Comparison of ENCODE assay signal across 8 cellular contexts in genomic region chr20:49045440-49046086, GRCh38. TPM values are rescaled to one million over a fixed set of nuclear protein-coding genes. Genes with fewer than 3 reads are reported as not detected.
A peak's percentile ranks its signal among the peaks of the same experiment; 100 is the strongest.
DNase-seq lines count a peak whose midpoint lies in the region; ATAC-seq and TF ChIP-seq lines count a peak whose summit lies in the region.

No MANE protein-coding gene starts in this region.

- H3K9me3 Mint-ChIP-seq in T-helper 1 cell treated with Interleukin-12 subunit alpha and Interleukin-12 subunit beta and Interleukin-4 antibody, amounts not matched to agents 30 μg/mL and 1 μg/mL, for 36 hours = no peaks in the 10 kb centered on the region
- H3K9me3 Mint-ChIP-seq in brain = peaks cover 0 to 5% (median 0%) of the 10 kb centered on the region in 5 experiments
- no peaks in the 10 kb centered on the region for H3K9me3 Mint-ChIP-seq in stimulated activated naive B cell treated with anti-CD40 and anti-IgM and Interleukin-4, amounts not matched to agents 10 μg/mL and 1 μg/mL and 100 μg/mL, for 72 hours

- H3K4me3 ChIP-seq in NB4 (ENCODE audit: low read depth, low read length) = peak overlapping the region; percentile 91

- peak overlapping the region; percentile 95 for H3K4me3 Mint-ChIP-seq in T-helper 1 cell treated with Interleukin-12 subunit alpha and Interleukin-12 subunit beta and Interleukin-4 antibody, amounts not matched to agents 30 μg/mL and 1 μg/mL, for 36 hours
- H3K4me3 Mint-ChIP-seq in brain = peak overlapping the region; percentile 93 to 100 (median 96)
- peak overlapping the region; percentile 99 to 100 for H3K4me3 Mint-ChIP-seq in stimulated activated naive B cell treated with anti-CD40 and anti-IgM and Interleukin-4, amounts not matched to agents 10 μg/mL and 1 μg/mL and 100 μg/mL, for 72 hours

- H3K36me3 Mint-ChIP-seq in T-helper 1 cell treated with Interleukin-12 subunit alpha and Interleukin-12 subunit beta and Interleukin-4 antibody, amounts not matched to agents 30 μg/mL and 1 μg/mL, for 36 hours (ENCODE audit: low read depth) = peaks cover 15% of the 10 kb centered on the region
- H3K36me3 Mint-ChIP-seq in brain = peaks cover 26% of the 10 kb centered on the region
- peaks cover 11 to 19% of the 10 kb centered on the region in 2 donors for H3K36me3 Mint-ChIP-seq in stimulated activated naive B cell treated with anti-CD40 and anti-IgM and Interleukin-4, amounts not matched to agents 10 μg/mL and 1 μg/mL and 100 μg/mL, for 72 hours

- intact Hi-C loops in left colon (cut with DNase I, micrococcal nuclease) = no loop called here

- H3K4me1 Mint-ChIP-seq in T-helper 1 cell treated with Interleukin-12 subunit alpha and Interleukin-12 subunit beta and Interleukin-4 antibody, amounts not matched to agents 30 μg/mL and 1 μg/mL, for 36 hours (ENCODE audit: low read depth) = peaks cover 24% of the 10 kb centered on the region
- peaks cover 34% of the 10 kb centered on the region for H3K4me1 Mint-ChIP-seq in brain
- H3K4me1 Mint-ChIP-seq in stimulated activated naive B cell treated with anti-CD40 and anti-IgM and Interleukin-4, amounts not matched to agents 10 μg/mL and 1 μg/mL and 100 μg/mL, for 72 hours = peaks cover 16 to 35% of the 10 kb centered on the region in 2 donors

- H3K27me3 Mint-ChIP-seq in T-helper 1 cell treated with Interleukin-12 subunit alpha and Interleukin-12 subunit beta and Interleukin-4 antibody, amounts not matched to agents 30 μg/mL and 1 μg/mL, for 36 hours (ENCODE audit: low read depth) = no peaks in the 10 kb centered on the region
- H3K27me3 Mint-ChIP-seq in brain = peaks cover 6% of the 10 kb centered on the region
- no peaks in the 10 kb centered on the region for H3K27me3 Mint-ChIP-seq in stimulated activated naive B cell treated with anti-CD40 and anti-IgM and Interleukin-4, amounts not matched to agents 10 μg/mL and 1 μg/mL and 100 μg/mL, for 72 hours

- TF ChIP-seq CTCF in NB4 (IDR thresholded peaks at IDR 0.05; ENCODE audit: low read depth, low read length) (no peak), brain (conservative IDR thresholded peaks at IDR 0.05) (no peak)

- ATAC-seq in left colon = no peak
- ATAC-seq in stimulated activated naive B cell treated with anti-CD40 and anti-IgM and Interleukin-4, amounts not matched to agents 10 μg/mL and 1 μg/mL and 100 μg/mL, for 72 hours (replicated peaks) = peak in 1 of 2 donors; percentile 2

- TF ChIP-seq POLR2A in NB4 (IDR thresholded peaks at IDR 0.05; ENCODE audit: extremely low read depth, insufficient read length) = no peak

- H3K27ac Mint-ChIP-seq in T-helper 1 cell treated with Interleukin-12 subunit alpha and Interleukin-12 subunit beta and Interleukin-4 antibody, amounts not matched to agents 30 μg/mL and 1 μg/mL, for 36 hours = peak overlapping the region; percentile 98
- peak overlapping the region; percentile 94 to 99 (median 98) for H3K27ac Mint-ChIP-seq in brain
- H3K27ac Mint-ChIP-seq in stimulated activated naive B cell treated with anti-CD40 and anti-IgM and Interleukin-4, amounts not matched to agents 10 μg/mL and 1 μg/mL and 100 μg/mL, for 72 hours = peak overlapping the region; percentile 100

- DNase-seq in T-helper 1 cell = no peak
- peak; percentile 21 for DNase-seq in NB4 (ENCODE audit: low read depth)
- peak; percentile 43 to 48 for DNase-seq in left colon
- DNase-seq in stimulated activated naive B cell treated with anti-CD40 and anti-IgM and Interleukin-4, amounts not matched to agents 10 μg/mL and 1 μg/mL and 100 μg/mL, for 72 hours = no peak
- DNase-seq in COR-L47 (lab: John Stamatoyannopoulos, UW) = no peak
- DNase-seq in dedifferentiated amniotic fluid mesenchymal stem cell (ENCODE audit: extremely low spot score) = no peak

RNA-seq across cellular contexts. Expression of gene CSE1L, which starts 0.5 kb away (rescaled TPM):
- polyA plus RNA-seq in brain (ENCODE audit: insufficient read depth, low read depth, low replicate concordance) = 73.1 TPM
- 10 to 100 TPM; 21.7 to 26.4 TPM for total RNA-seq in left colon

Comparison
In these comparisons a context has a peak if more than half of its experiments do, and no peak if none do; other contexts are left out.
1. DNase-seq: peak in NB4 (single experiment) and left colon (2 of 2); none in T-helper 1 cell (0 of 5), stimulated activated naive B cell treated with anti-CD40 and anti-IgM and Interleukin-4, amounts not matched to agents 10 μg/mL and 1 μg/mL and 100 μg/mL, for 72 hours (single experiment), COR-L47 (single experiment) and dedifferentiated amniotic fluid mesenchymal stem cell (single experiment).
2. Peak in every context shown above with its lines, with median percentiles within 50 percentile points of each other: H3K27ac Mint-ChIP-seq and H3K4me3 Mint-ChIP-seq.